ENCODE assay signal across 8 cellular contexts in the genomic region with DNA sequence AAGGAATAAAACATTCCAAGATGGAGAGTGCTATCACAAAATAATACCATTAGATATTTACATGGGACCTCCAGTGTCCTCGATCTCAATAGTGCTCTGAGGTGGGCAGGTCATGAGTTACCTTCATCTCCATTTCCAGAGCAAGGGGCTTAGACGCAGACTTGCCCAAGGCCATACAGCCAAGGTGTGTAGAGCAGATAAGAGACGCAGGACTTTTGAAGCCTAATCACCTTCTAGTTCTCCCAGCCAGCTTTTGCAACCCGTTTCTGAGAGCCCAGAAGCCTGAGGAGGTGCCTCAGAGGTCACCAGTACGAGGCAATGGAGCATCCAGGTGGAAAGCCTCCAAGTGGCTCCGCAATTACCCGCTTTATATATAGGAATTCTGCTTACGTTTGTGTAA.
"Had no signal": no experiment of that assay in that cellular context is flagged by ENCODE, and none has a peak within 500 bp of the region (broad histone marks: within the 10 kb centered on the region; RNA-seq: fewer than 3 reads in every experiment).

No MANE protein-coding gene starts in this region.

- DNase-seq: GDM1, GF-D8 had no signal

- FAIRE-seq: G401.6, GM12878, GM12891, GM12892, GM18507, GM19239 had no signal

- H3K4me3 ChIP-seq: GM12878 had no signal

- ATAC-seq: GM12878 had no signal
